In genomic region chr14:75752907-75753594, GRCh38 we compare ENCODE assay signal across 20 cellular contexts.
DNase-seq lines count a peak whose midpoint lies in the region; ATAC-seq and TF ChIP-seq lines count a peak whose summit lies in the region.
"Had no signal": no experiment of that assay in that cellular context is flagged by ENCODE, and none has a peak within 500 bp of the region (broad histone marks: within the 10 kb centered on the region; RNA-seq: fewer than 3 reads in every experiment).

No MANE protein-coding gene starts in this region.

- DNase-seq in GM04503 (ENCODE audit: low read depth) (peak; percentile 14), astrocyte of the hippocampus (ENCODE audit: low read depth, low spot score) (peak; percentile 21), hepatic stellate cell (ENCODE audit: low spot score) (peak; percentile 9), uterus (no peak), SHP77 (lab: John Stamatoyannopoulos, UW) (no peak)
- DNase-seq: activated naive CD4-positive, alpha-beta T cell treated with anti-CD3 and anti-CD28 coated beads, Interleukin-2, amount 50 U/mL, for 16 hours; BE2C; Calu3; KG1; left cardiac atrium; natural killer cell; NCI-H1694 treated with DMSO at 0.1 percent for 48 hours; sigmoid colon; stimulated activated naive CD4-positive, alpha-beta T cell; thyroid gland had no signal

- ATAC-seq in HG02973 (IDR thresholded peaks at IDR 0.05; ENCODE audit: unreplicated experiment): no peak
- ATAC-seq in HG03025 (IDR thresholded peaks at IDR 0.05; ENCODE audit: low FRiP score, unreplicated experiment): no peak
- ATAC-seq: activated CD4-positive, CD25-positive, alpha-beta regulatory T cell treated with anti-CD3 and anti-CD28 coated beads, Interleukin-2, amount 50 U/mL, for 24 hours; foreskin keratinocyte; natural killer cell had no signal

- peak overlapping the region; percentile 43 to 78 for H3K27ac ChIP-seq in uterus
- H3K27ac ChIP-seq: foreskin keratinocyte, thyroid gland had no signal

- no peaks in the 10 kb centered on the region for H3K36me3 ChIP-seq in uterus
- H3K36me3 ChIP-seq: ascending aorta, thyroid gland had no signal

- no peak overlapping the region for H3K4me3 ChIP-seq in uterus
- H3K4me3 ChIP-seq: ascending aorta, sigmoid colon, thyroid gland had no signal

- TF ChIP-seq CTCF in uterus (IDR thresholded peaks at IDR 0.05): no peak

- H3K9me3 ChIP-seq in uterus: no peaks in the 10 kb centered on the region
- H3K9me3 ChIP-seq: ascending aorta, BE2C, sigmoid colon, thyroid gland had no signal

- no peak for TF ChIP-seq POLR2A in uterus (IDR thresholded peaks at IDR 0.05)

- no peaks in the 10 kb centered on the region for H3K27me3 ChIP-seq in uterus
- H3K27me3 ChIP-seq: ascending aorta, BE2C, foreskin keratinocyte, sigmoid colon, thyroid gland had no signal

- no peaks in the 10 kb centered on the region for H3K4me1 ChIP-seq in uterus
- H3K4me1 ChIP-seq: foreskin keratinocyte, thyroid gland had no signal

- intact Hi-C loops in uterus (cut with DNase I; ENCODE audit: low total_unique reads): no loop called here

Comparison
In these comparisons a context has a peak if more than half of its experiments do, and no peak if none do; other contexts are left out.
1. DNase-seq: peak in GM04503 (single experiment), astrocyte of the hippocampus (single experiment) and hepatic stellate cell (single experiment); none in uterus (0 of 2) and SHP77 (0 of 2).